8 cellular contexts compared by ENCODE assay signal in genomic region chr2:111494288-111494980, GRCh38.
DNase-seq lines count a peak whose midpoint lies in the region; ATAC-seq and TF ChIP-seq lines count a peak whose summit lies in the region.
"Not testable (repeated sequence)": the region's sequence is repeated elsewhere in the genome, so short reads cannot be mapped to it uniquely, and the experiment has no call there.

No MANE protein-coding gene starts in this region.

- not testable (repeated sequence) for TF ChIP-seq RAD21 in SK-N-SH (IDR thresholded peaks at IDR 0.05; ENCODE audit: low read length)

- not testable (repeated sequence) for TF ChIP-seq CTCF in SK-N-SH (IDR thresholded peaks at IDR 0.05); fibroblast of mammary gland (conservative IDR thresholded peaks at IDR 0.05; ENCODE audit: control insufficient read depth, insufficient read depth, low read depth, low read length)

- not testable (repeated sequence) for H4K20me1 ChIP-seq in BLaER1 treated with 17β-estradiol and CSF1 and Interleukin-3, amounts not matched to agents 10 nM and 100 nM; SK-N-SH (ENCODE audit: insufficient read depth)

- H3K9me3 ChIP-seq in BLaER1 treated with 17β-estradiol and CSF1 and Interleukin-3, amounts not matched to agents 10 nM and 100 nM (replicated peaks in 1 of 11); SK-N-SH; mesodermal cell (ENCODE audit: control insufficient read depth, low read length): not testable (repeated sequence)

- not testable (repeated sequence) for H3K9ac ChIP-seq in BLaER1 treated with 17β-estradiol and CSF1 and Interleukin-3, amounts not matched to agents 10 nM and 100 nM
- peak overlapping the region; percentile 95 for H3K9ac ChIP-seq in SK-N-SH

- H3K4me1 ChIP-seq in BLaER1 treated with 17β-estradiol and CSF1 and Interleukin-3, amounts not matched to agents 10 nM and 100 nM: peaks cover 4 to 19% (median 9%) of the 10 kb centered on the region in 10 experiments; a peak in 16 of 20 replicates
- H3K4me1 ChIP-seq in SK-N-SH (ENCODE audit: control insufficient read depth in 1 of 2, insufficient read depth in 2 of 2, low read depth in 1 of 2, low read length in 1 of 2): peaks cover 0 to 16% of the 10 kb centered on the region in 2 experiments; a peak in 2 of 4 replicates
- H3K4me1 ChIP-seq in mesodermal cell (ENCODE audit: control insufficient read depth, insufficient read depth, low read length, poor library complexity, severe bottlenecking): peaks cover 15% of the 10 kb centered on the region

- not testable (repeated sequence) for H3K9me3 Mint-ChIP-seq in activated naive CD8-positive, alpha-beta T cell treated with anti-CD3 and anti-CD28 coated beads, Interleukin-2, amount 50 U/mL, for 24 hours; stimulated activated effector memory CD8-positive, alpha-beta T cell treated with anti-CD3 and anti-CD28 coated beads, Interleukin-12 subunit alpha, Interleukin-12 subunit beta, amount 100 ng/mL, for 72 hours

- H3K4me3 Mint-ChIP-seq in activated naive CD8-positive, alpha-beta T cell treated with anti-CD3 and anti-CD28 coated beads, Interleukin-2, amount 50 U/mL, for 24 hours: peak overlapping the region; percentile 52
- H3K4me3 Mint-ChIP-seq in stimulated activated effector memory CD8-positive, alpha-beta T cell treated with anti-CD3 and anti-CD28 coated beads, Interleukin-12 subunit alpha, Interleukin-12 subunit beta, amount 100 ng/mL, for 72 hours: peak overlapping the region; percentile 66

- not testable (repeated sequence) for H3K27me3 Mint-ChIP-seq in activated naive CD8-positive, alpha-beta T cell treated with anti-CD3 and anti-CD28 coated beads, Interleukin-2, amount 50 U/mL, for 24 hours

- peak overlapping the region in 9 of 11 experiments; percentile 41 to 63 (median 54); a peak in 16 of 22 replicates for H3K4me2 ChIP-seq in BLaER1 treated with 17β-estradiol and CSF1 and Interleukin-3, amounts not matched to agents 10 nM and 100 nM
- peak overlapping the region; percentile 77 for H3K4me2 ChIP-seq in SK-N-SH

- WGBS in SK-N-SH (ENCODE audit: low lambda C conversion rate): 7% methylated on average over 10 of the region's 14 CpGs
- WGBS in mesodermal cell (ENCODE audit: insufficient coverage in 2 of 2), 2 experiments: no CpG with 5 or more reads among the region's 14 CpGs

- H3F3A ChIP-seq in SK-N-SH (replicated peaks; ENCODE audit: insufficient read depth): not testable (repeated sequence)

- H3K27me3 ChIP-seq in BLaER1 treated with 17β-estradiol and CSF1 and Interleukin-3, amounts not matched to agents 10 nM and 100 nM; SK-N-SH (ENCODE audit: insufficient read depth): not testable (repeated sequence)

- H3K27ac ChIP-seq in BLaER1 treated with 17β-estradiol and CSF1 and Interleukin-3, amounts not matched to agents 10 nM and 100 nM: peak overlapping the region in 2 of 11 experiments; percentile 13 to 36; a peak in 2 of 22 replicates
- H3K27ac ChIP-seq in SK-N-SH (ENCODE audit: low read depth in 2 of 2, low read length in 1 of 2) (peak overlapping the region in 1 of 2 experiments; percentile 79; a peak in 3 of 4 replicates), mesodermal cell (ENCODE audit: low read depth, low read length, severe bottlenecking) (peak overlapping the region; percentile 89)

- H3K4me3 ChIP-seq in BLaER1 treated with 17β-estradiol and CSF1 and Interleukin-3, amounts not matched to agents 10 nM and 100 nM: peak overlapping the region in 1 of 10 experiments; percentile 44; a peak in 1 of 20 replicates
- H3K4me3 ChIP-seq in SK-N-SH (ENCODE audit: low read depth in 2 of 2, low read length in 1 of 2): peak overlapping the region; percentile 38 to 53; a peak in 2 of 4 replicates
- peak overlapping the region; percentile 51 for H3K4me3 ChIP-seq in fibroblast of mammary gland (ENCODE audit: control insufficient read depth, low read depth, low read length)
- peak overlapping the region; percentile 36 for H3K4me3 ChIP-seq in mesodermal cell (ENCODE audit: extremely low read depth, insufficient read depth, low read length, poor library complexity, severe bottlenecking)

- not testable (repeated sequence) for H2AFZ ChIP-seq in SK-N-SH (ENCODE audit: low read depth)

- H3K9me2 ChIP-seq in SK-N-SH: not testable (repeated sequence)

- CTCF ChIA-PET in SK-N-SH (lab: Yijun Ruan, JAX): not testable (repeated sequence)

- not testable (repeated sequence) for TF ChIP-seq EP300 in SK-N-SH (IDR thresholded peaks at IDR 0.05; ENCODE audit: borderline replicate concordance in 1 of 2, low read depth in 1 of 2, low read length in 1 of 2)

- not testable (repeated sequence) for H3K36me3 Mint-ChIP-seq in activated naive CD8-positive, alpha-beta T cell treated with anti-CD3 and anti-CD28 coated beads, Interleukin-2, amount 50 U/mL, for 24 hours (ENCODE audit: low read depth)
- peaks cover 13% of the 10 kb centered on the region for H3K36me3 Mint-ChIP-seq in stimulated activated effector memory CD8-positive, alpha-beta T cell treated with anti-CD3 and anti-CD28 coated beads, Interleukin-12 subunit alpha, Interleukin-12 subunit beta, amount 100 ng/mL, for 72 hours

- not testable (repeated sequence) for DNase-seq in SK-N-SH; fibroblast of mammary gland (ENCODE audit: low read depth); stimulated activated effector memory CD8-positive, alpha-beta T cell treated with anti-CD3 and anti-CD28 coated beads, Interleukin-12 subunit alpha, Interleukin-12 subunit beta, amount 100 ng/mL, for 72 hours (ENCODE audit: low spot score in 2 of 2)
- peak; percentile 15 for DNase-seq in activated naive CD8-positive, alpha-beta T cell treated with anti-CD3 and anti-CD28 coated beads, Interleukin-2, amount 50 U/mL, for 24 hours

- POLR2A ChIA-PET in SK-N-SH (lab: Yijun Ruan, JAX): not testable (repeated sequence)

- peaks cover 11% of the 10 kb centered on the region for H3K79me2 ChIP-seq in SK-N-SH (ENCODE audit: insufficient read depth)

- H3K27ac Mint-ChIP-seq in activated naive CD8-positive, alpha-beta T cell treated with anti-CD3 and anti-CD28 coated beads, Interleukin-2, amount 50 U/mL, for 24 hours: not testable (repeated sequence)
- peak overlapping the region; percentile 89 for H3K27ac Mint-ChIP-seq in stimulated activated effector memory CD8-positive, alpha-beta T cell treated with anti-CD3 and anti-CD28 coated beads, Interleukin-12 subunit alpha, Interleukin-12 subunit beta, amount 100 ng/mL, for 72 hours

- H3K36me3 ChIP-seq in BLaER1 treated with 17β-estradiol and CSF1 and Interleukin-3, amounts not matched to agents 10 nM and 100 nM; SK-N-SH (replicated peaks in 1 of 2; ENCODE audit: control insufficient read depth in 1 of 2, insufficient read depth in 2 of 2, low read length in 1 of 2); mesodermal cell (ENCODE audit: control insufficient read depth, insufficient read depth, low read length): not testable (repeated sequence)

- H3K4me1 Mint-ChIP-seq in activated naive CD8-positive, alpha-beta T cell treated with anti-CD3 and anti-CD28 coated beads, Interleukin-2, amount 50 U/mL, for 24 hours: peaks cover 21% of the 10 kb centered on the region
- H3K4me1 Mint-ChIP-seq in stimulated activated effector memory CD8-positive, alpha-beta T cell treated with anti-CD3 and anti-CD28 coated beads, Interleukin-12 subunit alpha, Interleukin-12 subunit beta, amount 100 ng/mL, for 72 hours: peaks cover 13% of the 10 kb centered on the region

- peak; percentile 35 for ATAC-seq in GM21528 (IDR thresholded peaks at IDR 0.05; ENCODE audit: low FRiP score, unreplicated experiment)
- ATAC-seq in HG03196 (IDR thresholded peaks at IDR 0.05; ENCODE audit: unreplicated experiment): peak; percentile 41
- ATAC-seq in activated naive CD8-positive, alpha-beta T cell treated with anti-CD3 and anti-CD28 coated beads, Interleukin-2, amount 50 U/mL, for 24 hours: peak; percentile 21
- ATAC-seq in stimulated activated effector memory CD8-positive, alpha-beta T cell treated with anti-CD3 and anti-CD28 coated beads, Interleukin-12 subunit alpha, Interleukin-12 subunit beta, amount 100 ng/mL, for 72 hours: peak; percentile 70
